9 cellular contexts compared by ENCODE assay signal in the genomic region with DNA sequence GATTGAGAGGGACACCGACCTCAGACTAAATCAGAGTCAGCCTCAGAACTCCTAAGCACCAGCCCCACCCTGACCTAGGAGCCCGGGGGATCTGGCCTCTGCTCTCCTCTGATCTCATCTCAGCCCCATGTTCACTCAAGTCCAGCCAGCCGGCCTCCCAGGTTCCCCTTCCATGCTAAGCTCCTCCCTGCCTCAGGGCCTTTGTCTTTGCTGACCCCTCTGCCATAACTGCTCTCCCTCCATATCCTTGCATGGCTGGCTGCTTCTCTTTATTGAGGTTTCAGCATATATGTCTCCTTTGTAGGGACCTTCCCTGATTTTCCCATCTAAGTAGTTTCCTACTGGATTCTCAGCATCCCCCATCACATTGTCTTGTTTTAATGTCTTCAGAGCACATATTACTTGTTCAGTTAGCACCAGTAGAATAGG. TPM values are rescaled to one million over a fixed set of nuclear protein-coding genes. Genes with fewer than 3 reads are reported as not detected.
DNase-seq lines count a peak whose midpoint lies in the region; ATAC-seq and TF ChIP-seq lines count a peak whose summit lies in the region.
"Had no signal": no experiment of that assay in that cellular context is flagged by ENCODE, and none has a peak within 500 bp of the region (broad histone marks: within the 10 kb centered on the region; RNA-seq: fewer than 3 reads in every experiment).

No MANE protein-coding gene starts in this region.

- no peaks in the 10 kb centered on the region for H3K36me3 Mint-ChIP-seq in activated naive CD4-positive, alpha-beta T cell treated with anti-CD3 and anti-CD28 coated beads, Interleukin-2, amount 10 ng/mL, durations not matched to agents 7 days and 5 days

- peak overlapping the region; percentile 56 to 78 for H3K4me3 ChIP-seq in ascending aorta
- H3K4me3 ChIP-seq in mesendoderm (ENCODE audit: low read length), result no peak overlapping the region
- H3K4me3 ChIP-seq in upper lobe of right lung, result peak overlapping the region; percentile 62

- no peak overlapping the region for H3K18ac ChIP-seq in mesendoderm (ENCODE audit: low read length)

- H3K79me1 ChIP-seq in mesendoderm (ENCODE audit: low read length), result no peaks in the 10 kb centered on the region

- H3K4me1 Mint-ChIP-seq in activated naive CD4-positive, alpha-beta T cell treated with anti-CD3 and anti-CD28 coated beads, Interleukin-2, amount 10 ng/mL, durations not matched to agents 7 days and 5 days, result peaks cover 26% of the 10 kb centered on the region

- H4K5ac ChIP-seq in mesendoderm (ENCODE audit: low read length), result peak overlapping the region; percentile 71

- TF ChIP-seq CTCF in ascending aorta (IDR thresholded peaks at IDR 0.05) (no peak), upper lobe of right lung (IDR thresholded peaks at IDR 0.05) (no peak)

- no peaks in the 10 kb centered on the region for H3K9me3 Mint-ChIP-seq in activated naive CD4-positive, alpha-beta T cell treated with anti-CD3 and anti-CD28 coated beads, Interleukin-2, amount 10 ng/mL, durations not matched to agents 7 days and 5 days

- no peak overlapping the region for H4K8ac ChIP-seq in mesendoderm (ENCODE audit: low read depth, low read length)

- H2BK5ac ChIP-seq in mesendoderm (ENCODE audit: low read length), result no peak overlapping the region

- CTCF ChIA-PET in activated naive CD4-positive, alpha-beta T cell treated with anti-CD3 and anti-CD28 coated beads, Interleukin-2, amount 10 ng/mL, durations not matched to agents 7 days and 5 days (lab: Charles Lee), result interaction anchor here (0.9 to 1.6 kb wide), 2 partner anchors 18 to 37 kb away, joined by 3 read pairs; partner anchors contain the start of gene CD6

- no CpG with 5 or more reads among the region's 3 CpGs for WGBS in mesendoderm (ENCODE audit: extremely low coverage, insufficient coverage, low lambda C conversion rate)

- H3K23ac ChIP-seq in mesendoderm (ENCODE audit: low read length), result no peak overlapping the region

- no peaks in the 10 kb centered on the region for H3K9me3 ChIP-seq in ascending aorta
- no peaks in the 10 kb centered on the region for H3K9me3 ChIP-seq in upper lobe of right lung

- H3K56ac ChIP-seq in mesendoderm (ENCODE audit: low read length), result peak overlapping the region; percentile 90

- peak overlapping the region; percentile 56 for H3K27ac Mint-ChIP-seq in activated naive CD4-positive, alpha-beta T cell treated with anti-CD3 and anti-CD28 coated beads, Interleukin-2, amount 10 ng/mL, durations not matched to agents 7 days and 5 days

- H3K4ac ChIP-seq in mesendoderm (ENCODE audit: low read depth, low read length), result no peak overlapping the region

- no peak for ATAC-seq in upper lobe of right lung

- no peak overlapping the region for H2BK15ac ChIP-seq in mesendoderm (replicated peaks; ENCODE audit: low read depth)

- peak overlapping the region; percentile 44 for H3K9ac ChIP-seq in mesendoderm (ENCODE audit: low read length)

- H3K4me2 ChIP-seq in mesendoderm (ENCODE audit: low read length), result no peak overlapping the region

- H3K27me3 Mint-ChIP-seq in activated naive CD4-positive, alpha-beta T cell treated with anti-CD3 and anti-CD28 coated beads, Interleukin-2, amount 10 ng/mL, durations not matched to agents 7 days and 5 days, result peaks cover 66% of the 10 kb centered on the region

- H2BK120ac ChIP-seq in mesendoderm (ENCODE audit: low read depth, low read length), result no peak overlapping the region

- H3K36me3 ChIP-seq in ascending aorta (no peaks in the 10 kb centered on the region), mesendoderm (ENCODE audit: control insufficient read depth, insufficient read depth, low read length) (no peaks in the 10 kb centered on the region), upper lobe of right lung (no peaks in the 10 kb centered on the region)

- intact Hi-C loops in ascending aorta (cut with DNase I) (loop anchor here (5.0 kb wide), 1 partner anchor 35 kb away; no protein-coding TSS in a partner anchor), upper lobe of right lung (cut with DNase I) (no loop called here)

- DNase-seq in activated naive CD4-positive, alpha-beta T cell treated with anti-CD3 and anti-CD28 coated beads, Interleukin-2, amount 10 ng/mL, durations not matched to agents 7 days and 5 days, result no peak
- DNase-seq in activated naive CD4-positive, alpha-beta T cell treated with anti-CD3 and anti-CD28 coated beads, Interleukin-2, amount 50 U/mL, for 16 hours, result no peak
- DNase-seq in ascending aorta (ENCODE audit: low spot score in 2 of 2) (no peak), mesendoderm (peak; percentile 26), upper lobe of right lung (no peak), NOMO-1 (lab: John Stamatoyannopoulos, UW; ENCODE audit: unreplicated experiment in 2 of 2) (no peak), GF-D8 (lab: John Stamatoyannopoulos, UW) (no peak), NCI-H774 (lab: John Stamatoyannopoulos, UW) (no peak)
- DNase-seq: NCI-H524 had no signal

- H2AK5ac ChIP-seq in mesendoderm (ENCODE audit: low read length), result no peak overlapping the region

- H3K27me3 ChIP-seq in ascending aorta (no peaks in the 10 kb centered on the region), mesendoderm (ENCODE audit: insufficient read depth, low read length, poor library complexity) (no peaks in the 10 kb centered on the region), upper lobe of right lung (no peaks in the 10 kb centered on the region)

- peak overlapping the region; percentile 80 for H3K4me3 Mint-ChIP-seq in activated naive CD4-positive, alpha-beta T cell treated with anti-CD3 and anti-CD28 coated beads, Interleukin-2, amount 10 ng/mL, durations not matched to agents 7 days and 5 days

- H3K27ac ChIP-seq in ascending aorta, result peak overlapping the region; percentile 78 to 82
- no peak overlapping the region for H3K27ac ChIP-seq in mesendoderm (ENCODE audit: low read depth, low read length)
- peak overlapping the region; percentile 90 for H3K27ac ChIP-seq in upper lobe of right lung

- no peaks in the 10 kb centered on the region for H3K79me2 ChIP-seq in mesendoderm (ENCODE audit: control insufficient read depth, insufficient read depth, low read length)

- H3K4me1 ChIP-seq in ascending aorta, result peaks cover 5 to 6% of the 10 kb centered on the region in 2 donors
- peaks cover 4% of the 10 kb centered on the region for H3K4me1 ChIP-seq in mesendoderm (ENCODE audit: control insufficient read depth, low read depth, low read length)
- peaks cover 23% of the 10 kb centered on the region for H3K4me1 ChIP-seq in upper lobe of right lung

RNA-seq across cellular contexts. Expression of gene SLC15A3, which starts 0.8 kb away (rescaled TPM):
- 27.1 TPM for total RNA-seq in ascending aorta
- 14.1 TPM for polyA plus RNA-seq in mesendoderm (2013, experiment 1 of 2)
- polyA plus RNA-seq in mesendoderm (2013, experiment 2 of 2), result 12.4 TPM
- total RNA-seq in upper lobe of right lung, result 139 TPM

RNA-seq across cellular contexts. Expression of gene CD6, which starts 18.7 kb away (rescaled TPM):
- total RNA-seq in ascending aorta (not detected), upper lobe of right lung (3.9 TPM)
- 0.07 TPM for polyA plus RNA-seq in mesendoderm (2013, experiment 1 of 2)
- 0.03 TPM for polyA plus RNA-seq in mesendoderm (2013, experiment 2 of 2)

RNA-seq across cellular contexts. Expression of gene TMEM132A, which starts 28.5 kb away (rescaled TPM):
- total RNA-seq in ascending aorta (18.9 TPM), upper lobe of right lung (18.4 TPM)
- polyA plus RNA-seq in mesendoderm (2013, experiment 1 of 2), result 34.2 TPM
- 32.7 TPM for polyA plus RNA-seq in mesendoderm (2013, experiment 2 of 2)

RNA-seq across cellular contexts. Expression of gene TMEM109, which starts 38.8 kb away (rescaled TPM):
- total RNA-seq in ascending aorta (238 TPM), upper lobe of right lung (156 TPM)
- polyA plus RNA-seq in mesendoderm (2013, experiment 1 of 2), result 47.0 TPM
- polyA plus RNA-seq in mesendoderm (2013, experiment 2 of 2), result 48.0 TPM

RNA-seq across cellular contexts. Expression of gene PRPF19, which starts 46.4 kb away (rescaled TPM):
- total RNA-seq in ascending aorta (61.6 TPM), upper lobe of right lung (59.8 TPM)
- 124 TPM for polyA plus RNA-seq in mesendoderm (2013, experiment 1 of 2)
- 124 TPM for polyA plus RNA-seq in mesendoderm (2013, experiment 2 of 2)
